ENCODE assay signal across 12 cellular contexts in the genomic region with DNA sequence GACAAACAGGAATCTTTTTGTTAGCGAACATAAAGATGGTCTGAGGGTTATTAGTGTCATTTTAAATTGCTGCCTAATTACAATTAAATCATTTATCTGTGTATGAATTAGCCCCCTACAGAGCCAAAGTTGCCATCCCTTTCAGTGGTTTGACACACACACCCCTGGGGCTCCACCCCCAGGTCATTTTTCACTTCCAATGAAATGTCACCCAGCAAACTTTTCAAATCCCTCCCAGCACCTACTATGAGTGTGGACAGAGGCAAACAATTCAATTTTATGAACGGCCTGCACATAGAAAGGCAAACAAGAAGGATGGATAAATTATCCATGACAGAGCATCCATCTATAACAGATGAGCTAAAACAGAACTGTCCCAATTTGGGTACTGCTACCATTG. TPM values are rescaled to one million over a fixed set of nuclear protein-coding genes. Genes with fewer than 3 reads are reported as not detected.
DNase-seq lines count a peak whose midpoint lies in the region; ATAC-seq and TF ChIP-seq lines count a peak whose summit lies in the region.
"Had no signal": no experiment of that assay in that cellular context is flagged by ENCODE, and none has a peak within 500 bp of the region (broad histone marks: within the 10 kb centered on the region; RNA-seq: fewer than 3 reads in every experiment).

No MANE protein-coding gene starts in this region.

- ATAC-seq in activated naive CD4-positive, alpha-beta T cell treated with anti-CD3 and anti-CD28 coated beads, Interleukin-2, amount 50 U/mL, for 72 hours: no peak
- ATAC-seq in stimulated activated memory B cell treated with anti-CD40 and anti-IgM and Interleukin-4, amounts not matched to agents 10 μg/mL and 1 μg/mL and 100 μg/mL, for 72 hours: no peak

- peaks cover under 1% of the 10 kb centered on the region for H3K36me3 Mint-ChIP-seq in activated naive CD4-positive, alpha-beta T cell treated with anti-CD3 and anti-CD28 coated beads, Interleukin-2, amount 50 U/mL, for 24 hours
- peaks cover 6 to 8% of the 10 kb centered on the region in 2 donors for H3K36me3 Mint-ChIP-seq in activated naive CD4-positive, alpha-beta T cell treated with anti-CD3 and anti-CD28 coated beads, Interleukin-2, amount 50 U/mL, for 72 hours
- no peaks in the 10 kb centered on the region for H3K36me3 Mint-ChIP-seq in stimulated activated memory B cell treated with anti-CD40 and anti-IgM and Interleukin-4, amounts not matched to agents 10 μg/mL and 1 μg/mL and 100 μg/mL, for 72 hours

- whole genome bisulfite sequencing in smooth muscle cell (ENCODE audit: low lambda C conversion rate): 56% methylated on average over 2 of the region's 2 CpGs

- peak overlapping the region; percentile 86 for H3K9ac ChIP-seq in smooth muscle cell (ENCODE audit: low read depth)

- H3K27ac Mint-ChIP-seq in activated naive CD4-positive, alpha-beta T cell treated with anti-CD3 and anti-CD28 coated beads, Interleukin-2, amount 50 U/mL, for 24 hours: no peak overlapping the region
- no peak overlapping the region for H3K27ac Mint-ChIP-seq in activated naive CD4-positive, alpha-beta T cell treated with anti-CD3 and anti-CD28 coated beads, Interleukin-2, amount 50 U/mL, for 72 hours
- no peak overlapping the region for H3K27ac Mint-ChIP-seq in stimulated activated memory B cell treated with anti-CD40 and anti-IgM and Interleukin-4, amounts not matched to agents 10 μg/mL and 1 μg/mL and 100 μg/mL, for 72 hours
- H3K27ac Mint-ChIP-seq: activated naive CD4-positive, alpha-beta T cell treated with anti-CD3 and anti-CD28 coated beads for 36 hours; T-helper 1 cell treated with Interleukin-12 subunit alpha and Interleukin-12 subunit beta and Interleukin-4 antibody, amounts not matched to agents 30 μg/mL and 1 μg/mL, for 36 hours had no signal

- no peak overlapping the region for H2AFZ ChIP-seq in smooth muscle cell (ENCODE audit: low read depth)

- peak overlapping the region; percentile 82 for H3K4me3 Mint-ChIP-seq in activated naive CD4-positive, alpha-beta T cell treated with anti-CD3 and anti-CD28 coated beads, Interleukin-2, amount 50 U/mL, for 24 hours
- no peak overlapping the region for H3K4me3 Mint-ChIP-seq in stimulated activated memory B cell treated with anti-CD40 and anti-IgM and Interleukin-4, amounts not matched to agents 10 μg/mL and 1 μg/mL and 100 μg/mL, for 72 hours

- H3K4me2 ChIP-seq in smooth muscle cell: peak overlapping the region; percentile 86

- no peak for DNase-seq in activated naive CD4-positive, alpha-beta T cell treated with anti-CD3 and anti-CD28 coated beads, Interleukin-2, amount 50 U/mL, for 72 hours (ENCODE audit: low spot score in 2 of 2)
- peak in 1 of 2 experiments; percentile 9 for DNase-seq in SJCRH30
- DNase-seq in foreskin fibroblast: peak in 1 of 2 donors; percentile 23
- no peak for DNase-seq in smooth muscle cell (lab: John Stamatoyannopoulos, UW; ENCODE audit: unreplicated experiment)
- DNase-seq in HT-29 (ENCODE audit: low spot score): no peak
- no peak for DNase-seq in uterus
- DNase-seq: activated naive CD4-positive, alpha-beta T cell treated with anti-CD3 and anti-CD28 coated beads for 36 hours; NCI-H1436 treated with DMSO at 0.1 percent for 48 hours; transverse colon had no signal

- no peaks in the 10 kb centered on the region for H3K9me3 Mint-ChIP-seq in activated naive CD4-positive, alpha-beta T cell treated with anti-CD3 and anti-CD28 coated beads, Interleukin-2, amount 50 U/mL, for 24 hours
- H3K9me3 Mint-ChIP-seq in activated naive CD4-positive, alpha-beta T cell treated with anti-CD3 and anti-CD28 coated beads, Interleukin-2, amount 50 U/mL, for 72 hours: no peaks in the 10 kb centered on the region
- no peaks in the 10 kb centered on the region for H3K9me3 Mint-ChIP-seq in stimulated activated memory B cell treated with anti-CD40 and anti-IgM and Interleukin-4, amounts not matched to agents 10 μg/mL and 1 μg/mL and 100 μg/mL, for 72 hours
- H3K9me3 Mint-ChIP-seq: activated naive CD4-positive, alpha-beta T cell treated with anti-CD3 and anti-CD28 coated beads for 36 hours; T-helper 1 cell treated with Interleukin-12 subunit alpha and Interleukin-12 subunit beta and Interleukin-4 antibody, amounts not matched to agents 30 μg/mL and 1 μg/mL, for 36 hours had no signal

- peak overlapping the region; percentile 87; the same call in 1 of the 2 replicates for H3K4me3 ChIP-seq in SJCRH30
- H3K4me3 ChIP-seq in foreskin fibroblast (ENCODE audit: low read depth in 1 of 2, low read length in 2 of 2): peak overlapping the region; percentile 68 to 76
- H3K4me3 ChIP-seq in smooth muscle cell: peak overlapping the region; percentile 98
- H3K4me3 ChIP-seq in uterus: no peak overlapping the region
- H3K4me3 ChIP-seq: transverse colon had no signal

- H3K4me1 ChIP-seq in SJCRH30 (peaks cover 16% of the 10 kb centered on the region), smooth muscle cell (ENCODE audit: low read depth) (peaks cover 33% of the 10 kb centered on the region), uterus (no peaks in the 10 kb centered on the region)

- no peak overlapping the region; the same call in 1 of the 2 replicates for H3K27ac ChIP-seq in SJCRH30
- no peak overlapping the region for H3K27ac ChIP-seq in smooth muscle cell (ENCODE audit: low read depth)
- H3K27ac ChIP-seq in uterus: no peak overlapping the region

- H3K27me3 ChIP-seq in SJCRH30 (no peaks in the 10 kb centered on the region), smooth muscle cell (ENCODE audit: low read depth) (no peaks in the 10 kb centered on the region), uterus (no peaks in the 10 kb centered on the region)

- no peak for TF ChIP-seq POLR2A in uterus (IDR thresholded peaks at IDR 0.05)

- intact Hi-C loops in uterus (cut with DNase I; ENCODE audit: low total_unique reads): no loop called here

- H4K20me1 ChIP-seq in smooth muscle cell (ENCODE audit: low read depth): peaks cover 58% of the 10 kb centered on the region

- H3K9me3 ChIP-seq in SJCRH30 (replicated peaks) (no peaks in the 10 kb centered on the region), smooth muscle cell (replicated peaks; ENCODE audit: low read depth) (no peaks in the 10 kb centered on the region), uterus (no peaks in the 10 kb centered on the region)
- H3K9me3 ChIP-seq: transverse colon had no signal

- peaks cover 30% of the 10 kb centered on the region for H3K27me3 Mint-ChIP-seq in activated naive CD4-positive, alpha-beta T cell treated with anti-CD3 and anti-CD28 coated beads, Interleukin-2, amount 50 U/mL, for 24 hours
- peaks cover 74% of the 10 kb centered on the region for H3K27me3 Mint-ChIP-seq in stimulated activated memory B cell treated with anti-CD40 and anti-IgM and Interleukin-4, amounts not matched to agents 10 μg/mL and 1 μg/mL and 100 μg/mL, for 72 hours

- H3K4me1 Mint-ChIP-seq in activated naive CD4-positive, alpha-beta T cell treated with anti-CD3 and anti-CD28 coated beads, Interleukin-2, amount 50 U/mL, for 24 hours: peaks cover 18% of the 10 kb centered on the region
- H3K4me1 Mint-ChIP-seq in stimulated activated memory B cell treated with anti-CD40 and anti-IgM and Interleukin-4, amounts not matched to agents 10 μg/mL and 1 μg/mL and 100 μg/mL, for 72 hours: peaks cover 19% of the 10 kb centered on the region

- peaks cover 72% of the 10 kb centered on the region for H3K79me2 ChIP-seq in smooth muscle cell (ENCODE audit: low read depth)

- H3F3A ChIP-seq in smooth muscle cell (ENCODE audit: low read depth): peaks cover 5% of the 10 kb centered on the region

- TF ChIP-seq CTCF in foreskin fibroblast (IDR thresholded peaks at IDR 0.05; ENCODE audit: low read depth, low read length) (no peak), smooth muscle cell (IDR thresholded peaks at IDR 0.05; ENCODE audit: borderline replicate concordance, insufficient read depth, poor library complexity, severe bottlenecking) (no peak), uterus (IDR thresholded peaks at IDR 0.05) (no peak)

- H3K36me3 ChIP-seq in SJCRH30 (no peaks in the 10 kb centered on the region), smooth muscle cell (ENCODE audit: low read depth) (no peaks in the 10 kb centered on the region), uterus (no peaks in the 10 kb centered on the region)
- H3K36me3 ChIP-seq: transverse colon had no signal

RNA-seq across cellular contexts. Expression of a gene that starts 2.4 kb away (rescaled TPM):
- 10 to 100 TPM; 23.7 to 33.5 TPM for total RNA-seq in activated naive CD4-positive, alpha-beta T cell treated with anti-CD3 and anti-CD28 coated beads, Interleukin-2, amount 50 U/mL, for 72 hours
- total RNA-seq in SJCRH30 (2014; rRNA removed; shearing (Covaris generic)): 76.8 and 78.1 TPM in 2 replicates
- total RNA-seq in smooth muscle cell (107 and 146 TPM in 2 replicates), uterus (100 to 1,000 TPM in 1 of 4 donors, 10 to 100 TPM in 3; 39.1 to 229 (median 65.0) TPM)
- 83.0 and 112 TPM in 2 replicates for polyA plus RNA-seq in smooth muscle cell
- total RNA-seq in HT-29 (2014; rRNA removed; shearing (Covaris generic)): 14.3 and 28.6 TPM in 2 replicates

Comparison
In these comparisons a context has a peak if more than half of its experiments do, and no peak if none do; other contexts are left out.
1. H3K4me3 ChIP-seq: peak in SJCRH30 (single experiment), foreskin fibroblast (2 of 2) and smooth muscle cell (single experiment); none in uterus (0 of 2).